13 cellular contexts compared by ENCODE assay signal in the genomic region with DNA sequence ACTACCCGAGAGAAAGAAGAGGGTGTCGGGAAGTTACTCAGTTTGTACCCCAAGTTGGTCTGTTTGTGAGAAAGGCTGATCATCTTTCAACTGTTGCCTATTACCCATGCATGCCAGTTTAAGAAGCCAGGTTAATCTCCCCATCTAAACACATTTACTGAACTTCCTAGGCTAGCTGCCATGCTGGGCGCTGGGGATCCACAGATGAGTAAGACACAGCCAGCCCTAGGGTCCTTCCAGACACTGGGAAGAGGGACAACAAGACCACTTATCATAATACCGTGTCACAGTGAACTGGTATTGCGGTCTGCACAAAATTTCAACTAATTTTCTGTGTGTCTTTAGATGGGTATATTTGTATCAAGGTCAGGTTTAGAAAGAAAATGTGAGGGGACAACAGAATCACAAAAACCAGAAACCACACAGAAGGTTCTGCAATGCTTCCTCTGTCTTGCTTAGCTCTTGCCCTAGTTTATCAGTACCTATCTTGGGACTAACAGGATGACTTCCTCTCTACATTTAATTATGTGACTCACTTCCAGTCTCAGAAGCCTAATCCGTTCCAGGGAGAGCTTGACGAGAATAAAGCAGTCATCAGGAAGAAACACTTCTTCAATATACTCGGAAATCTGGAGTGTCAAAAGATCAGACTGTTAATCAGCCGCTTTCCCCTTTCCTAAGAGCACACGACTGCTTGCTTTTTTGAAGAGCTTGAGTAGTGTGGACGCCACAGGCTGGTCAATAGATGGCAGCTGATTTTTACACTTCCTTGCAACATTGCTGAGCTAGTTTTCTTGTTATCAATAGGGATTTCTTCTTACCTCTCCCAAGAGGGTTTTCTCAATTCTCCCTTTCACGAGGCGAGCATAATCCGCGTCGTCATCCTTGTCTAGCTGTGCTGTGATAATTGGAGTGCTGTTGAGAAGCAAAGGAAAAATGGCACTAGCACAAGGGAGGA. TPM values are rescaled to one million over a fixed set of nuclear protein-coding genes. Genes with fewer than 3 reads are reported as not detected.
DNase-seq lines count a peak whose midpoint lies in the region; ATAC-seq and TF ChIP-seq lines count a peak whose summit lies in the region.
"Had no signal": no experiment of that assay in that cellular context is flagged by ENCODE, and none has a peak within 500 bp of the region (broad histone marks: within the 10 kb centered on the region; RNA-seq: fewer than 3 reads in every experiment).

No MANE protein-coding gene starts in this region.

- ATAC-seq in esophagus mucosa (peak; percentile 61), lower lobe of right lung (no peak)

- H3K9me2 ChIP-seq in PC-9 (ENCODE audit: insufficient read depth): no peaks in the 10 kb centered on the region

- peak; percentile 49 for DNase-seq in GF-D8 (lab: John Stamatoyannopoulos, UW)
- DNase-seq in PC-9: no peak
- DNase-seq in sigmoid colon: peak; percentile 7
- DNase-seq in lower lobe of right lung: no peak
- no peak for DNase-seq in DMS 273 treated with DMSO at 0.1 percent for 48 hours (lab: John Stamatoyannopoulos, UW)
- no peak for DNase-seq in NCI-H526 (lab: John Stamatoyannopoulos, UW)
- DNase-seq: cortex of kidney, immature natural killer cell, NCI-H1105, occipital lobe had no signal

- no peaks in the 10 kb centered on the region for H3K79me2 ChIP-seq in PC-9 (ENCODE audit: low read depth)

- no peak overlapping the region for H3K4me3 ChIP-seq in PC-9
- no peak overlapping the region for H3K4me3 ChIP-seq in sigmoid colon
- H3K4me3 ChIP-seq in lower lobe of right lung: no peak overlapping the region
- H3K4me3 ChIP-seq: uterus had no signal

- H2AFZ ChIP-seq in PC-9: no peak overlapping the region

- H3K36me3 ChIP-seq in PC-9 (ENCODE audit: low read depth) (peaks cover 76% of the 10 kb centered on the region), sigmoid colon (peaks cover 35 to 99% (median 87%) of the 10 kb centered on the region in 4 donors), lower lobe of right lung (peaks cover 97% of the 10 kb centered on the region)
- H3K36me3 ChIP-seq: uterus had no signal

- peaks cover 15% of the 10 kb centered on the region; the same call in 1 of the 2 replicates for H3F3A ChIP-seq in PC-9 (ENCODE audit: insufficient read depth, low read depth)

- no peaks in the 10 kb centered on the region for H4K20me1 ChIP-seq in PC-9 (ENCODE audit: insufficient read depth)

- no peaks in the 10 kb centered on the region for H3K9me3 ChIP-seq in PC-9 (ENCODE audit: insufficient read depth, low read depth)
- no peaks in the 10 kb centered on the region for H3K9me3 ChIP-seq in sigmoid colon
- H3K9me3 ChIP-seq in lower lobe of right lung: no peaks in the 10 kb centered on the region
- H3K9me3 ChIP-seq: uterus had no signal

- H3K27ac ChIP-seq in PC-9 (peak overlapping the region; percentile 36), sigmoid colon (no peak overlapping the region), lower lobe of right lung (no peak overlapping the region)
- H3K27ac ChIP-seq: uterus, VCaP had no signal

- peaks cover 14% of the 10 kb centered on the region for H3K4me1 ChIP-seq in PC-9 (replicated peaks; ENCODE audit: insufficient read depth)
- H3K4me1 ChIP-seq in sigmoid colon: no peaks in the 10 kb centered on the region
- H3K4me1 ChIP-seq in lower lobe of right lung: no peaks in the 10 kb centered on the region
- H3K4me1 ChIP-seq: uterus had no signal

- TF ChIP-seq EP300 in sigmoid colon (IDR thresholded peaks at IDR 0.05): no peak

- intact Hi-C loops in PC-9 (cut with micrococcal nuclease; ENCODE audit: unreplicated experiment): no loop called here
- intact Hi-C loops in sigmoid colon (cut with DNase I): no loop called here
- intact Hi-C loops in lower lobe of right lung (cut with DNase I): no loop called here

- CTCF ChIA-PET in PC-9 (lab: Charles Lee): no interaction called here

- 82 to 90% methylated on average over 16 of the region's 16 CpGs for WGBS in sigmoid colon, 2 donors

- POLR2A ChIA-PET in PC-9 (lab: Charles Lee; ENCODE audit: unreplicated experiment): interaction anchor here (0.7 kb wide), 1 partner anchor 164 kb away, joined by 3 read pairs; no protein-coding TSS in a partner anchor

- TF ChIP-seq CTCF in PC-9 (conservative IDR thresholded peaks at IDR 0.05): no peak
- no peak for TF ChIP-seq CTCF in sigmoid colon (IDR thresholded peaks at IDR 0.05)
- no peak for TF ChIP-seq CTCF in lower lobe of right lung (IDR thresholded peaks at IDR 0.05)

- BruUV-seq in PC-9 (replicated peaks; lab: Mats Ljungman, UMichigan): no TSS peak

- H3K27me3 ChIP-seq in PC-9 (ENCODE audit: insufficient read depth, low read depth): no peaks in the 10 kb centered on the region
- H3K27me3 ChIP-seq in sigmoid colon: no peaks in the 10 kb centered on the region
- H3K27me3 ChIP-seq in lower lobe of right lung (ENCODE audit: low read depth): no peaks in the 10 kb centered on the region
- H3K27me3 ChIP-seq: uterus had no signal

- H3K4me2 ChIP-seq in PC-9: peak overlapping the region; percentile 20

- no peak for TF ChIP-seq POLR2A in sigmoid colon (IDR thresholded peaks at IDR 0.05)

RNA-seq across cellular contexts. Expression of a gene that starts 45.7 kb away (rescaled TPM):
- total RNA-seq in PC-9 (2021) (13.1 and 14.9 TPM in 2 replicates), esophagus mucosa (8.3 TPM), sigmoid colon (10 to 100 TPM in 2 of 4 donors, 1 to 10 TPM in 2; 9.6 to 13.0 (median 11.0) TPM), lower lobe of right lung (11.2 TPM)
- polyA plus RNA-seq in sigmoid colon: 1 to 10 TPM; 1.6 to 7.7 (median 2.4) TPM

RNA-seq across cellular contexts. Expression of a gene that starts 50.0 kb away (rescaled TPM):
- total RNA-seq in PC-9 (2021) (1,719 and 2,068 TPM in 2 replicates), esophagus mucosa (1,500 TPM), sigmoid colon (1,000 to 10,000 TPM; 2,487 to 3,724 (median 3,119) TPM), lower lobe of right lung (1,077 TPM)
- polyA plus RNA-seq in sigmoid colon: 1,000 to 10,000 TPM; 5,419 to 7,696 (median 5,671) TPM

RNA-seq across cellular contexts. Expression of a gene that starts 57.1 kb away (rescaled TPM):
- total RNA-seq in PC-9 (2021) (75.5 and 81.7 TPM in 2 replicates), esophagus mucosa (37.9 TPM), sigmoid colon (10 to 100 TPM; 41.0 to 78.1 (median 49.4) TPM), lower lobe of right lung (18.7 TPM)
- polyA plus RNA-seq in sigmoid colon: 10 to 100 TPM in 1 of 3 donors, 1 to 10 TPM in 2; 6.0 to 20.3 (median 7.2) TPM

Comparison
In these comparisons a context has a peak if more than half of its experiments do, and no peak if none do; other contexts are left out.
1. DNase-seq: peak in GF-D8 (single experiment) and sigmoid colon (single experiment); none in PC-9 (0 of 2), lower lobe of right lung (single experiment), DMS 273 treated with DMSO at 0.1 percent for 48 hours (single experiment) and NCI-H526 (0 of 2).